Comparison of ENCODE assay signal across 19 cellular contexts in the genomic region with DNA sequence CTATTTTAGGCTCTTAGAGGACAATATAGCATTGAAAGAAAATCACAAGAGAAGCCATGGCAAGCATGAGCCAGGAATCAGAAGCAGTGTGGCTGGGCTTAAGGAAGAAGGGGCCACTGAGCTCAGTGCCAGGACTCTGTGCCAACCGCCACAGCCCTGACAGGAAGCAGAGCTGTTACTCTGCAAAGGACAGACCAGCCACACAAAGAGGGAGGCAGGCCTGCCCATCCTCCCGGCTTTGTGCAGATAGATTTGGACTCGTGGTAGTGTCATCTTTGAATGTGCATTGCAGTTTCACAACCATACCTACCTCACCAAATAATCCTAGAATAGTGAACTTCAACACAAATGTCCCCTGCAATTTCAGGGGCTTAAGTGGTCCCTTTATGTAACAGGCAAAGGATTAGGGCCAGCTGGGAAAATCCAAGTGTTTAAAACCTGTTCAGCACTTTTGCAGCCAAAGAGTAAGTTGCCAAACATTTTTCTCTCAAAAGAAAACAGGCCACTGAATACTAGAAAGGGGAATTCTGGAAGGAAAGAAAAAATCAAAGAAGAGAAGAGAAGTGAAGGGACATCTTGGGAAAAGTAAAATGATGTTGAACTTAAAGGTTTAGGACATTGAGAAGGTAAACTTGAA. TPM values are rescaled to one million over a fixed set of nuclear protein-coding genes. Genes with fewer than 3 reads are reported as not detected.
DNase-seq lines count a peak whose midpoint lies in the region; ATAC-seq and TF ChIP-seq lines count a peak whose summit lies in the region.
"Had no signal": no experiment of that assay in that cellular context is flagged by ENCODE, and none has a peak within 500 bp of the region (broad histone marks: within the 10 kb centered on the region; RNA-seq: fewer than 3 reads in every experiment).

No MANE protein-coding gene starts in this region.

- H3K27ac ChIP-seq in HL-60 (replicated peaks), result peak overlapping the region; percentile 69
- H3K27ac ChIP-seq in neuronal stem cell (replicated peaks; ENCODE audit: low read length), result no peak overlapping the region
- H3K27ac ChIP-seq: brain microvascular endothelial cell, prostate gland, vagina had no signal

- H3K4ac ChIP-seq in neuronal stem cell (ENCODE audit: low read length), result no peak overlapping the region

- no peak overlapping the region for H4K91ac ChIP-seq in neuronal stem cell (ENCODE audit: low read depth, low read length, poor library complexity)

- no peaks in the 10 kb centered on the region for H3K79me1 ChIP-seq in neuronal stem cell (ENCODE audit: low read depth, low read length)

- peak; percentile 59 for ATAC-seq in esophagus mucosa
- ATAC-seq in GM21717 (IDR thresholded peaks at IDR 0.05; ENCODE audit: unreplicated experiment), result no peak
- no peak for ATAC-seq in GM18861 (IDR thresholded peaks at IDR 0.05; ENCODE audit: unreplicated experiment)
- ATAC-seq: activated CD8-positive, alpha-beta memory T cell treated with anti-CD3 and anti-CD28 coated beads, Interleukin-2, amount 10 ng/mL, durations not matched to agents 7 days and 5 days; T-cell had no signal

- WGBS in neuronal stem cell (ENCODE audit: extremely low coverage in 2 of 2, insufficient read length in 2 of 2, insufficient replicate concordance in 1 of 2), 2 donors, result no CpG with 5 or more reads among the region's 3 CpGs

- H2BK5ac ChIP-seq in neuronal stem cell (ENCODE audit: low read length), result no peak overlapping the region

- H3K27me3 ChIP-seq in HL-60 (ENCODE audit: insufficient read depth, poor library complexity, severe bottlenecking) (no peaks in the 10 kb centered on the region), neuronal stem cell (ENCODE audit: control insufficient read depth in 3 of 3, insufficient read depth in 3 of 3, low read depth in 1 of 3, low read length in 3 of 3) (no peaks in the 10 kb centered on the region)
- H3K27me3 ChIP-seq: brain microvascular endothelial cell, stomach, vagina had no signal

- H3K4me3 ChIP-seq in HL-60 (replicated peaks; ENCODE audit: insufficient read depth, low read length) (no peak overlapping the region), neuronal stem cell (ENCODE audit: low read length in 2 of 2) (no peak overlapping the region)
- H3K4me3 ChIP-seq: prostate gland, stomach, vagina had no signal

- no peak overlapping the region for H2BK120ac ChIP-seq in neuronal stem cell (ENCODE audit: low read depth, low read length)

- H3K9ac ChIP-seq in neuronal stem cell (ENCODE audit: low read depth, low read length, poor library complexity), result peak overlapping the region; percentile 13

- peaks cover 0 to 5% of the 10 kb centered on the region in 2 donors for H3K9me3 ChIP-seq in neuronal stem cell (replicated peaks in 1 of 2; ENCODE audit: control insufficient read depth in 2 of 2, insufficient read depth in 1 of 2, low read depth in 1 of 2, low read length in 2 of 2)
- H3K9me3 ChIP-seq: prostate gland, vagina had no signal

- no peak overlapping the region for H2BK15ac ChIP-seq in neuronal stem cell (ENCODE audit: low read length)

- DNase-seq in HL-60 (ENCODE audit: low read depth in 1 of 2, low spot score in 1 of 2) (peak in 1 of 2 experiments; percentile 94), SK-MEL-5 (ENCODE audit: low read depth, low spot score) (peak; percentile 21), neuronal stem cell (ENCODE audit: low spot score) (no peak), dedifferentiated amniotic fluid mesenchymal stem cell (ENCODE audit: extremely low spot score) (no peak)
- DNase-seq in activated T-cell treated with anti-CD3 and anti-CD28 coated beads, Interleukin-2, amount 50 U/mL, for 48 hours, result no peak
- DNase-seq: activated B cell treated with CpG ODN at 0.5 μM for 24 hours; activated CD8-positive, alpha-beta memory T cell treated with anti-CD3 and anti-CD28 coated beads, Interleukin-2, amount 10 ng/mL, durations not matched to agents 7 days and 5 days; brain microvascular endothelial cell; effector CD8-positive, alpha-beta T cell; Karpas-422; naive B cell; NCI-H1694 treated with DMSO at 0.1 percent for 48 hours; stomach; T-cell had no signal

- H3K36me3 ChIP-seq in neuronal stem cell (replicated peaks in 1 of 2; ENCODE audit: control insufficient read depth in 2 of 2, insufficient read depth in 2 of 2, low read length in 2 of 2), result no peaks in the 10 kb centered on the region
- H3K36me3 ChIP-seq: brain microvascular endothelial cell, prostate gland, stomach, vagina had no signal

- H3K18ac ChIP-seq in neuronal stem cell (ENCODE audit: low read length), result no peak overlapping the region

- no peak overlapping the region for H3K14ac ChIP-seq in neuronal stem cell (ENCODE audit: low read length)

- H3K4me2 ChIP-seq in neuronal stem cell (ENCODE audit: insufficient read depth, low read length, poor library complexity, severe bottlenecking), result no peak overlapping the region

- H3K4me1 ChIP-seq in neuronal stem cell (ENCODE audit: control insufficient read depth in 2 of 2, insufficient read depth in 1 of 2, low read depth in 1 of 2, low read length in 2 of 2), result peaks cover 0 to 2% of the 10 kb centered on the region in 2 donors
- H3K4me1 ChIP-seq: prostate gland, vagina had no signal

- no peak overlapping the region for H2AK5ac ChIP-seq in neuronal stem cell (ENCODE audit: low read depth, low read length)

- H4K8ac ChIP-seq in neuronal stem cell (ENCODE audit: low read depth, low read length), result no peak overlapping the region

- in situ Hi-C loops in SK-MEL-5 (cut with HindIII; ENCODE audit: low pct_unique_long_range_greater_than_20kb, low sequenced_read_pairs), result no loop called here

- no peak for TF ChIP-seq CTCF in HL-60 (IDR thresholded peaks at IDR 0.05; ENCODE audit: insufficient read depth, low read length)

- H2BK12ac ChIP-seq in neuronal stem cell (ENCODE audit: low read length), result no peak overlapping the region

- H2AFZ ChIP-seq in neuronal stem cell (ENCODE audit: low read length), result no peak overlapping the region

- H3K23ac ChIP-seq in neuronal stem cell (ENCODE audit: low read depth, low read length, poor library complexity), result no peak overlapping the region

RNA-seq across cellular contexts. Expression of gene CLDN10, which starts 55.1 kb away (rescaled TPM):
- total RNA-seq in SK-MEL-5 (2014; rRNA removed; shearing (Covaris generic)), result not detected in 2 replicates
- not detected in 2 replicates for polyA plus RNA-seq in SK-MEL-5 (2015; cell fraction: cytosol; rRNA removed)
- not detected in 2 replicates for polyA plus RNA-seq in SK-MEL-5 (2015; cell fraction: nucleus; rRNA removed)
- total RNA-seq in esophagus mucosa, result 0.76 TPM
- polyA plus RNA-seq in neuronal stem cell (2013, experiment 1 of 2), result 47.8 TPM
- 46.6 TPM for polyA plus RNA-seq in neuronal stem cell (2013, experiment 2 of 2)
- total RNA-seq: activated B cell treated with CpG ODN at 0.5 μM for 24 hours; activated CD8-positive, alpha-beta memory T cell treated with anti-CD3 and anti-CD28 coated beads, Interleukin-2, amount 10 ng/mL, durations not matched to agents 7 days and 5 days; vagina had no signal
